9 cellular contexts compared by ENCODE assay signal in the genomic region with DNA sequence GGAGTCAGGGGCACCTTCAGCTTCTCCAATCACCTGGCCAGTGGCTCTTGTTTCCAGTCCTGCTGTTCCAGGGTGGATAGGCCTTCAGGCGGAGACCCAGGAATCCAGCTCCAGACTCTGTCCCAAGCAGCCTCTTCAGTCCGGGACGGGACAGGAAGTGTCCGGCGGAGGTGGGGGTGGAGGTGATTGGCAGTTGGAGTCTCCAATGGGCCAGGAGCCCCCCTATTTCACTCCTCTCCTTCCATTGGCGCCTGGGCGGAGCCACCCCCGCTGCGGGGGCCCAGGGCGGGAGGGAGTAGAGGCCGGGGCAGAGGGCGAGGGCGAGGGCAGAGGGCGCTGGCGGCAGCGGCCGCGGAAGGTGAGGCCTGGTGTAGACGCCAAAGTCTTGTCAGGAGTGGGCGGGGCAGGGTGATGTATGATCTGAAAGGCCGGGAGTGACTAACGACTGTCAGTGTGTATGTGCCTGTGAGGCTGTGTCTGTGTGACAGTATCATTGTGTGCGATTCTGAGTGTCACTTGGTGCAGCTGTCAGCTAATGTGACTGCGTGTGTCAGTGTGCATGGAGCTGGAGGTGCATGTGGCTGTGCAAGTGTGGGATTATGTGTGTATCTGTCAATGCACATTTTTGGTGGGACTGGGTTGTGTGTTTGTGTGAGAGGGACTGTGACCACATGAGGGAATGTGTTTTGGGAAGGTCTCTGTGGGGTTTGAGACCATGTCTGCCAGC. TPM values are rescaled to one million over a fixed set of nuclear protein-coding genes. Genes with fewer than 3 reads are reported as not detected.
A peak's percentile ranks its signal among the peaks of the same experiment; 100 is the strongest.
DNase-seq lines count a peak whose midpoint lies in the region; ATAC-seq, FAIRE-seq and TF ChIP-seq lines count a peak whose summit lies in the region.
"Had no signal": no experiment of that assay in that cellular context is flagged by ENCODE, and none has a peak within 500 bp of the region (broad histone marks: within the 10 kb centered on the region; RNA-seq: fewer than 3 reads in every experiment).

A gene (plus strand): TSS at position 310 of the 727 bp plus-strand sequence. CDS start 3,033 bp downstream, outside the sequence.

- no peaks in the 10 kb centered on the region for H3K9me2 ChIP-seq in PC-3 (replicated peaks; ENCODE audit: low read length)

- H3K4me2 ChIP-seq in PC-3 (ENCODE audit: low read length), result peak within 1 kb of the TSS; percentile 89

- TF ChIP-seq CTCF in PC-3 (conservative IDR thresholded peaks at IDR 0.05; ENCODE audit: low read depth, low read length) (no peak), cardiac muscle cell (IDR thresholded peaks at IDR 0.05; ENCODE audit: low read depth, low read length) (no peak)

- no peaks in the 10 kb centered on the region for H4K20me1 ChIP-seq in PC-3 (ENCODE audit: low read length)

- BruUV-seq in PC-3 (replicated peaks; lab: Mats Ljungman, UMichigan), result no TSS peak

- peak within 1 kb of the TSS; percentile 61 for H3K4me3 ChIP-seq in PC-3 (ENCODE audit: low read length)
- peak within 1 kb of the TSS; percentile 21 for H3K4me3 ChIP-seq in cardiac muscle cell

- H3K9me3 ChIP-seq in PC-3 (ENCODE audit: low read length) (no peaks in the 10 kb centered on the region), cardiac muscle cell (ENCODE audit: low read depth) (no peaks in the 10 kb centered on the region)

- H3K36me3 ChIP-seq in PC-3 (ENCODE audit: low read depth, low read length) (no peaks in the 10 kb centered on the region), cardiac muscle cell (peaks cover 18% of the 10 kb centered on the region)

- ATAC-seq in PC-3 (peak; percentile 92), GM21447 (IDR thresholded peaks at IDR 0.05; ENCODE audit: unreplicated experiment) (no peak)
- peak; percentile 71 for ATAC-seq in activated naive CD8-positive, alpha-beta T cell treated with anti-CD3 and anti-CD28 coated beads, Interleukin-2, amount 50 U/mL, for 24 hours

- peak within 1 kb of the TSS; percentile 53 for H3K27ac Mint-ChIP-seq in activated naive CD8-positive, alpha-beta T cell treated with anti-CD3 and anti-CD28 coated beads, Interleukin-2, amount 50 U/mL, for 24 hours

- peaks cover 17% of the 10 kb centered on the region for H3K36me3 Mint-ChIP-seq in activated naive CD8-positive, alpha-beta T cell treated with anti-CD3 and anti-CD28 coated beads, Interleukin-2, amount 50 U/mL, for 24 hours (ENCODE audit: low read depth)

- H3K9me3 Mint-ChIP-seq in activated naive CD8-positive, alpha-beta T cell treated with anti-CD3 and anti-CD28 coated beads, Interleukin-2, amount 50 U/mL, for 24 hours, result no peaks in the 10 kb centered on the region

- H3K79me2 ChIP-seq in PC-3 (ENCODE audit: low read length), result peaks cover 7% of the 10 kb centered on the region; the same call in 1 of the 2 replicates

- peaks cover 30% of the 10 kb centered on the region for H3K4me1 Mint-ChIP-seq in activated naive CD8-positive, alpha-beta T cell treated with anti-CD3 and anti-CD28 coated beads, Interleukin-2, amount 50 U/mL, for 24 hours

- no peaks in the 10 kb centered on the region for H3K27me3 Mint-ChIP-seq in activated naive CD8-positive, alpha-beta T cell treated with anti-CD3 and anti-CD28 coated beads, Interleukin-2, amount 50 U/mL, for 24 hours

- peak within 1 kb of the TSS; percentile 18; the same call in 1 of the 2 replicates for H3K9ac ChIP-seq in PC-3 (ENCODE audit: low read length)

- no peak within 1 kb of the TSS for H3K4me3 Mint-ChIP-seq in activated naive CD8-positive, alpha-beta T cell treated with anti-CD3 and anti-CD28 coated beads, Interleukin-2, amount 50 U/mL, for 24 hours

- H3F3A ChIP-seq in PC-3 (ENCODE audit: low read length, unreplicated experiment), result no peaks in the 10 kb centered on the region

- H3K27me3 ChIP-seq in PC-3 (ENCODE audit: low read length) (no peaks in the 10 kb centered on the region), cardiac muscle cell (no peaks in the 10 kb centered on the region)

- H3K27ac ChIP-seq in PC-3 (ENCODE audit: low read length), result peak within 1 kb of the TSS; percentile 29; the same call in 1 of the 2 replicates
- H3K27ac ChIP-seq in cardiac muscle cell, result peak within 1 kb of the TSS; percentile 81

- CTCF ChIA-PET in PC-3 (lab: Charles Lee), result no interaction called here

- POLR2A ChIA-PET in PC-3 (lab: Charles Lee; ENCODE audit: unreplicated experiment), result interaction anchor here (1.0 kb wide), 1 partner anchor 13 kb away, joined by 5 read pairs; no protein-coding TSS in a partner anchor

- intact Hi-C loops in PC-3 (cut with micrococcal nuclease), result no loop called here

- FAIRE-seq in urothelium cell line (lab: Jason Lieb, UNC), result peak; percentile 90
- FAIRE-seq: G401.6 had no signal

- DNase-seq in NCI-H2227 (lab: John Stamatoyannopoulos, UW; ENCODE audit: unreplicated experiment) (peak; percentile 55), NCI-H2227 treated with DMSO at 0.1 percent for 48 hours (lab: John Stamatoyannopoulos, UW) (no peak), PC-3 (peak; percentile 68), cardiac muscle cell (ENCODE audit: low read depth in 1 of 2, low spot score in 1 of 2) (peak; percentile 83 to 92), occipital lobe (lab: John Stamatoyannopoulos, UW) (peak; percentile 76), urothelium cell line (ENCODE audit: low spot score) (peak; percentile 95)
- peak; percentile 59 for DNase-seq in activated naive CD8-positive, alpha-beta T cell treated with anti-CD3 and anti-CD28 coated beads, Interleukin-2, amount 50 U/mL, for 24 hours

- H2AFZ ChIP-seq in PC-3 (ENCODE audit: low read length), result peak within 1 kb of the TSS; percentile 78

- peaks cover 22% of the 10 kb centered on the region; the same call in 1 of the 2 replicates for H3K4me1 ChIP-seq in PC-3 (ENCODE audit: insufficient read depth, low read length)
- peaks cover 44% of the 10 kb centered on the region for H3K4me1 ChIP-seq in cardiac muscle cell (ENCODE audit: low read depth)

RNA-seq across cellular contexts. Expression of the gene that starts here (rescaled TPM):
- 8.3 and 8.7 TPM in 2 replicates for total RNA-seq in PC-3 (2014; rRNA removed)
- 64.6 and 98.7 TPM in 2 replicates for total RNA-seq in cardiac muscle cell
- polyA plus RNA-seq in cardiac muscle cell, result 88.2 and 120 TPM in 2 replicates
- 5.0 TPM for total RNA-seq in occipital lobe
